ENCODE assay signal across 9 cellular contexts in genomic region chr4:134777626-134778025, GRCh38.
DNase-seq lines count a peak whose midpoint lies in the region; ATAC-seq, FAIRE-seq and TF ChIP-seq lines count a peak whose summit lies in the region.
"Had no signal": no experiment of that assay in that cellular context is flagged by ENCODE, and none has a peak within 500 bp of the region (broad histone marks: within the 10 kb centered on the region; RNA-seq: fewer than 3 reads in every experiment).

No MANE protein-coding gene starts in this region.

- no peak overlapping the region for H3K14ac ChIP-seq in H1 (ENCODE audit: insufficient read length)

- no peaks in the 10 kb centered on the region for H3K79me1 ChIP-seq in H1 (ENCODE audit: low read depth, low read length)

- no peak overlapping the region for H3K27ac ChIP-seq in cardiac muscle cell
- H3K27ac ChIP-seq in H1 (ENCODE audit: low read depth, low read length): no peak overlapping the region
- no peak overlapping the region for H3K27ac ChIP-seq in thyroid gland

- H4K8ac ChIP-seq in H1 (ENCODE audit: extremely low read depth, insufficient read depth, low read length): no peak overlapping the region

- H3K23me2 ChIP-seq in H1 (ENCODE audit: low read depth, low read length): no peaks in the 10 kb centered on the region

- H4K5ac ChIP-seq in H1 (ENCODE audit: insufficient read length, low read depth, low read length): no peak overlapping the region

- intact Hi-C loops in left ventricle myocardium superior (cut with micrococcal nuclease): no loop called here
- intact Hi-C loops in thyroid gland (cut with DNase I): no loop called here
- intact Hi-C loops in left colon (cut with DNase I, micrococcal nuclease): no loop called here

- no peak overlapping the region for H2BK5ac ChIP-seq in H1 (ENCODE audit: low read depth, low read length)

- POLR2A ChIA-PET in H1 (lab: Charles Lee; ENCODE audit: partially characterized antibody): no interaction called here
- POLR2A ChIA-PET in GM10248 (lab: Yijun Ruan, JAX): no interaction called here

- H4K20me1 ChIP-seq in H1 (replicated peaks in 1 of 2; ENCODE audit: control insufficient read depth in 1 of 2, insufficient read depth in 2 of 2, low read length in 2 of 2): no peaks in the 10 kb centered on the region

- no peak overlapping the region for H2BK20ac ChIP-seq in H1 (ENCODE audit: low read length)

- no peak overlapping the region for H4K91ac ChIP-seq in H1 (replicated peaks; ENCODE audit: insufficient read length, low read length)

- H3K56ac ChIP-seq in H1 (replicated peaks; ENCODE audit: insufficient read length, low read depth, low read length): no peak overlapping the region

- H3K4me1 ChIP-seq in cardiac muscle cell (ENCODE audit: low read depth) (no peaks in the 10 kb centered on the region), H1 (replicated peaks in 1 of 4; ENCODE audit: control insufficient read depth in 3 of 4, insufficient read depth in 4 of 4, low read length in 3 of 4) (no peaks in the 10 kb centered on the region; a peak in 1 of 7 replicates), thyroid gland (no peaks in the 10 kb centered on the region)

- WGBS in H1 (ENCODE audit: extremely low coverage in 1 of 2, insufficient coverage in 1 of 2, insufficient read length in 1 of 2, insufficient replicate concordance in 2 of 2, low coverage in 1 of 2, low lambda C conversion rate in 2 of 2, missing lambda C conversion rate in 1 of 2), 2 experiments: 15% methylated on average over 2 of the region's 2 CpGs; no CpG with 5 or more reads in 1 of the 2 experiments
- 22 to 28% methylated on average over 2 of the region's 2 CpGs for WGBS in thyroid gland, 2 donors

- no peak for FAIRE-seq in H1 (lab: Jason Lieb, UNC)

- TF ChIP-seq POLR2A in H1 (IDR thresholded peaks at IDR 0.05; ENCODE audit: control extremely low read depth in 1 of 2, low read depth in 2 of 2, low read length in 2 of 2) (no peak), thyroid gland (IDR thresholded peaks at IDR 0.05) (no peak)

- no peak overlapping the region for H2AFZ ChIP-seq in H1 (ENCODE audit: low read length)

- H2BK12ac ChIP-seq in H1 (ENCODE audit: low read depth, low read length): no peak overlapping the region

- TF ChIP-seq EP300 in H1 (IDR thresholded peaks at IDR 0.05; ENCODE audit: borderline replicate concordance in 1 of 2, low read depth in 2 of 2, low read length in 2 of 2): no peak

- H3K9ac ChIP-seq in H1 (replicated peaks in 1 of 4; ENCODE audit: extremely low read depth in 1 of 4, low read depth in 3 of 4, low read length in 3 of 4): no peak overlapping the region

- H3K36me3 ChIP-seq in cardiac muscle cell (no peaks in the 10 kb centered on the region), H1 (ENCODE audit: control insufficient read depth in 2 of 4, insufficient read depth in 4 of 4, low read length in 3 of 4) (no peaks in the 10 kb centered on the region), thyroid gland (no peaks in the 10 kb centered on the region)

- no peaks in the 10 kb centered on the region for H3K9me3 ChIP-seq in cardiac muscle cell (ENCODE audit: low read depth)
- no peaks in the 10 kb centered on the region; a peak in 1 of 4 replicates for H3K9me3 ChIP-seq in H1 (ENCODE audit: insufficient read depth in 2 of 2, low read depth in 1 of 2, low read length in 1 of 2)
- H3K9me3 ChIP-seq in thyroid gland: no peaks in the 10 kb centered on the region

- no peaks in the 10 kb centered on the region for H3K27me3 ChIP-seq in cardiac muscle cell
- H3K27me3 ChIP-seq in H1 (replicated peaks in 1 of 4; ENCODE audit: control insufficient read depth in 3 of 4, extremely low read depth in 1 of 4, insufficient read depth in 3 of 4, low read length in 3 of 4): no peaks in the 10 kb centered on the region
- no peaks in the 10 kb centered on the region for H3K27me3 ChIP-seq in thyroid gland

- H3K4me3 ChIP-seq in cardiac muscle cell (no peak overlapping the region), H1 (ENCODE audit: extremely low read depth in 1 of 4, insufficient read depth in 2 of 4, low read depth in 3 of 4, low read length in 4 of 4) (no peak overlapping the region), thyroid gland (replicated peaks in 1 of 3) (no peak overlapping the region)

- H2BK15ac ChIP-seq in H1 (ENCODE audit: low read length): no peak overlapping the region

- H3K4me2 ChIP-seq in H1 (ENCODE audit: insufficient read depth in 1 of 2, low read depth in 2 of 2, low read length in 2 of 2): no peak overlapping the region

- ATAC-seq in left ventricle myocardium superior (no peak), left colon (no peak)
- ATAC-seq: activated naive CD8-positive, alpha-beta T cell treated with anti-CD3 and anti-CD28 coated beads, Interleukin-2, amount 50 U/mL, for 24 hours had no signal

- H2AK5ac ChIP-seq in H1 (ENCODE audit: low read depth, low read length): no peak overlapping the region

- no peak overlapping the region for H3K18ac ChIP-seq in H1 (ENCODE audit: extremely low read depth, low read length)

- TF ChIP-seq RAD21 in H1 (IDR thresholded peaks at IDR 0.05 in 1 of 2, conservative IDR thresholded peaks at IDR 0.05 in 1 of 2; ENCODE audit: low read depth in 2 of 2, low read length in 2 of 2): peak; percentile 75 to 78

- H3K4ac ChIP-seq in H1 (replicated peaks; ENCODE audit: insufficient read length, low read depth, low read length): no peak overlapping the region

- CTCF ChIA-PET in H1 (lab: Charles Lee; ENCODE audit: partially characterized antibody) (interaction anchor here (0.7 to 5.7 kb wide), 10 partner anchors 10 to 1392 kb away, joined by 3 to 21 read pairs (median 3); no protein-coding TSS in a partner anchor), GM10248 (lab: Yijun Ruan, JAX) (interaction anchor here (0.8 kb wide), 1 partner anchor 12 kb away, joined by 3 read pairs; no protein-coding TSS in a partner anchor)

- DNase-seq in cardiac muscle cell (ENCODE audit: low read depth in 1 of 2, low spot score in 1 of 2): peak; percentile 3 to 49
- DNase-seq in left ventricle myocardium superior: no peak
- DNase-seq in NCI-H345 treated with DMSO at 0.1 percent for 48 hours (lab: John Stamatoyannopoulos, UW; ENCODE audit: unreplicated experiment): peak; percentile 4
- no peak for DNase-seq in H1 (ENCODE audit: low read depth in 1 of 2, low spot score in 2 of 2)
- peak; percentile 3 to 6 for DNase-seq in thyroid gland
- DNase-seq in NCI-H510A treated with DMSO at 0.1 percent for 48 hours (lab: John Stamatoyannopoulos, UW): no peak
- DNase-seq in GM10248 (ENCODE audit: extremely low spot score): no peak
- no peak for DNase-seq in left colon
- DNase-seq: activated naive CD8-positive, alpha-beta T cell treated with anti-CD3 and anti-CD28 coated beads, Interleukin-2, amount 50 U/mL, for 24 hours had no signal

- no peak overlapping the region for H3K23ac ChIP-seq in H1 (ENCODE audit: insufficient read length)

- TF ChIP-seq CTCF in cardiac muscle cell (IDR thresholded peaks at IDR 0.05; ENCODE audit: low read depth, low read length) (no peak), H1 (IDR thresholded peaks at IDR 0.05; ENCODE audit: control extremely low read depth in 1 of 3, insufficient read depth in 1 of 3, low read depth in 1 of 3, low read length in 3 of 3) (peak in 2 of 3 experiments; percentile 32 to 33; a peak in 2 of 4 replicates), thyroid gland (IDR thresholded peaks at IDR 0.05) (peak in 3 of 6 experiments; percentile 37 to 52 (median 52)), GM10248 (IDR thresholded peaks at IDR 0.05; ENCODE audit: control extremely low read depth, extremely low read depth, low read depth, missing control alignments) (no peak)

- H2BK120ac ChIP-seq in H1 (replicated peaks; ENCODE audit: low read depth, low read length): no peak overlapping the region

- no peaks in the 10 kb centered on the region for H3K79me2 ChIP-seq in H1 (ENCODE audit: control insufficient read depth in 1 of 2, insufficient read depth in 2 of 2, low read length in 2 of 2)

TF ChIP-seq in H1, 55 proteins besides CTCF, POLR2A, EP300 and RAD21:
- TF ChIP-seq USF2 (IDR thresholded peaks at IDR 0.05; ENCODE audit: low read length): no peak
- TF ChIP-seq SP1 (IDR thresholded peaks at IDR 0.05; ENCODE audit: low read depth, low read length): no peak
- TF ChIP-seq KDM5A (IDR thresholded peaks at IDR 0.05; ENCODE audit: low read length): no peak
- TF ChIP-seq TCF12 (IDR thresholded peaks at IDR 0.05; ENCODE audit: low read depth, low read length): no peak
- no peak for TF ChIP-seq CHD1 (IDR thresholded peaks at IDR 0.05; ENCODE audit: low read depth, low read length)
- TF ChIP-seq CBX8 (IDR thresholded peaks at IDR 0.05; ENCODE audit: borderline replicate concordance, low read depth, low read length): no peak
- TF ChIP-seq BCL11A (IDR thresholded peaks at IDR 0.05; ENCODE audit: low read depth in 2 of 2, low read length in 2 of 2): no peak
- TF ChIP-seq CBX5 (IDR thresholded peaks at IDR 0.05; ENCODE audit: low read depth, low read length): no peak
- no peak for TF ChIP-seq ASH2L (IDR thresholded peaks at IDR 0.05; ENCODE audit: low read length)
- TF ChIP-seq YY1 (IDR thresholded peaks at IDR 0.05; ENCODE audit: low read depth, low read length): no peak
- no peak for TF ChIP-seq TEAD4 (IDR thresholded peaks at IDR 0.05; ENCODE audit: low read depth, low read length)
- TF ChIP-seq PHF8 (conservative IDR thresholded peaks at IDR 0.05; ENCODE audit: low read depth, low read length): no peak
- TF ChIP-seq ZNF274 (IDR thresholded peaks at IDR 0.05; ENCODE audit: borderline replicate concordance, extremely low read depth, low read length): no peak
TF ChIP-seq in H1: peak in this region for 0.

Comparison
In these comparisons a context has a peak if more than half of its experiments do, and no peak if none do; other contexts are left out.
1. DNase-seq: peak in cardiac muscle cell (2 of 2), NCI-H345 treated with DMSO at 0.1 percent for 48 hours (single experiment) and thyroid gland (2 of 2); none in left ventricle myocardium superior (single experiment), H1 (0 of 2), NCI-H510A treated with DMSO at 0.1 percent for 48 hours (single experiment), GM10248 (single experiment) and left colon (0 of 2).
2. CTCF ChIP-seq: peak in H1 (2 of 3); none in cardiac muscle cell (single experiment) and GM10248 (single experiment).